Comparison of ENCODE assay signal across 1 cellular context in genomic region chr11:125990244-125990643, GRCh38.
TF ChIP-seq lines count a peak whose summit lies in the region.

No MANE protein-coding gene starts in this region.

TF ChIP-seq in GM23338, 12 proteins besides CTCF, POLR2A, EP300 and RAD21 (continued from another document):
- TF ChIP-seq ZNF462 (CRISPR knock-in tag; IDR thresholded peaks at IDR 0.05): no peak
- TF ChIP-seq EZH2 (IDR thresholded peaks at IDR 0.05; ENCODE audit: low read depth, unreplicated experiment): no peak
- TF ChIP-seq ZNF331 (CRISPR knock-in tag; IDR thresholded peaks at IDR 0.05; ENCODE audit: low read depth): no peak
- TF ChIP-seq EZH2phosphoT487 (IDR thresholded peaks at IDR 0.05; ENCODE audit: unreplicated experiment): no peak
- no peak for TF ChIP-seq ZNF114 (CRISPR knock-in tag; IDR thresholded peaks at IDR 0.05)
- no peak for TF ChIP-seq CREB1 (CRISPR knock-in tag; IDR thresholded peaks at IDR 0.05; ENCODE audit: low read depth)
- no peak for TF ChIP-seq JUNB (IDR thresholded peaks at IDR 0.05; ENCODE audit: unreplicated experiment)
